11 cellular contexts compared by ENCODE assay signal in genomic region chr5:115243412-115243811, GRCh38. TPM values are rescaled to one million over a fixed set of nuclear protein-coding genes. Genes with fewer than 3 reads are reported as not detected.
DNase-seq lines count a peak whose midpoint lies in the region; ATAC-seq and TF ChIP-seq lines count a peak whose summit lies in the region.
"Had no signal": no experiment of that assay in that cellular context is flagged by ENCODE, and none has a peak within 500 bp of the region (broad histone marks: within the 10 kb centered on the region; RNA-seq: fewer than 3 reads in every experiment).

No MANE protein-coding gene starts in this region.

- no peak overlapping the region for H3K4me2 ChIP-seq in GM23338

- H3K9me2 ChIP-seq in GM23338 (ENCODE audit: insufficient read depth): no peaks in the 10 kb centered on the region

- peaks cover 12% of the 10 kb centered on the region; the same call in 1 of the 2 replicates for H3K36me3 ChIP-seq in GM23338 (ENCODE audit: insufficient read depth)

- H3K36me3 Mint-ChIP-seq in GM23338 (ENCODE audit: low read depth): peaks cover 6% of the 10 kb centered on the region; the same call in 2 of the 3 replicates
- H3K36me3 Mint-ChIP-seq: natural killer cell had no signal

- no peak overlapping the region for H3K27ac Mint-ChIP-seq in GM23338
- H3K27ac Mint-ChIP-seq: natural killer cell had no signal

- H3K79me2 ChIP-seq in GM23338 (replicated peaks; ENCODE audit: insufficient read depth): peaks cover 7% of the 10 kb centered on the region

- H3K4me3 Mint-ChIP-seq in GM23338: no peak overlapping the region
- H3K4me3 Mint-ChIP-seq: natural killer cell had no signal

- H3K27me3 ChIP-seq in GM23338 (ENCODE audit: insufficient read depth): no peaks in the 10 kb centered on the region
- H3K27me3 ChIP-seq: heart left ventricle had no signal

- DNase-seq in LHCN-M2 (ENCODE audit: low read depth): peak; percentile 52
- DNase-seq in left lobe of liver (ENCODE audit: low spot score): no peak
- no peak for DNase-seq in effector CD4-positive, alpha-beta T cell
- DNase-seq in stimulated activated CD4-positive, alpha-beta T cell treated with anti-CD3 and anti-CD28 coated beads, Interleukin-4, amount 100 ng/mL, for 24 hours: no peak
- DNase-seq in GM23338 (ENCODE audit: low spot score): no peak
- DNase-seq: heart left ventricle, natural killer cell, NCI-H2171 had no signal

- no peaks in the 10 kb centered on the region for H3K27me3 Mint-ChIP-seq in GM23338 (ENCODE audit: insufficient read depth, low read depth, poor library complexity)

- ATAC-seq in GM18867 (IDR thresholded peaks at IDR 0.05; ENCODE audit: unreplicated experiment): peak; percentile 70
- peak; percentile 64 for ATAC-seq in HG02588 (IDR thresholded peaks at IDR 0.05; ENCODE audit: unreplicated experiment)
- peak; percentile 72 for ATAC-seq in left lobe of liver
- no peak for ATAC-seq in HG02840 (IDR thresholded peaks at IDR 0.05; ENCODE audit: low FRiP score, unreplicated experiment)
- no peak for ATAC-seq in GM23338
- ATAC-seq: heart left ventricle had no signal

- H3K27ac ChIP-seq in GM23338 (ENCODE audit: low read depth): no peak overlapping the region
- H3K27ac ChIP-seq: heart left ventricle had no signal

- no peaks in the 10 kb centered on the region for H3K4me1 ChIP-seq in GM23338 (ENCODE audit: insufficient read depth)

- no peak overlapping the region for H3K4me3 ChIP-seq in GM23338
- H3K4me3 ChIP-seq: heart left ventricle had no signal

- TF ChIP-seq CTCF in GM23338 (conservative IDR thresholded peaks at IDR 0.05; ENCODE audit: low read depth in 2 of 2): no peak

- no peaks in the 10 kb centered on the region; the same call in 1 of the 2 replicates for H4K20me1 ChIP-seq in GM23338 (replicated peaks; ENCODE audit: insufficient read depth)

- no peak overlapping the region for H2AFZ ChIP-seq in GM23338

- no peaks in the 10 kb centered on the region for H3K9me3 Mint-ChIP-seq in GM23338
- H3K9me3 Mint-ChIP-seq: natural killer cell had no signal

- no peaks in the 10 kb centered on the region for H3F3A ChIP-seq in GM23338 (replicated peaks; ENCODE audit: low read depth)

- no peaks in the 10 kb centered on the region for H3K4me1 Mint-ChIP-seq in GM23338

TF ChIP-seq in GM23338, 12 proteins besides CTCF, POLR2A, EP300 and RAD21 (continues in another document):
- no peak for TF ChIP-seq EZH2phosphoT487 (IDR thresholded peaks at IDR 0.05; ENCODE audit: unreplicated experiment)
- TF ChIP-seq NANOG (IDR thresholded peaks at IDR 0.05; ENCODE audit: borderline replicate concordance): no peak
- TF ChIP-seq STAT1 (IDR thresholded peaks at IDR 0.05; ENCODE audit: unreplicated experiment): no peak
- no peak for TF ChIP-seq ZNF114 (CRISPR knock-in tag; IDR thresholded peaks at IDR 0.05)
- no peak for TF ChIP-seq EZH2 (IDR thresholded peaks at IDR 0.05; ENCODE audit: low read depth, unreplicated experiment)
- no peak for TF ChIP-seq ETS1 (IDR thresholded peaks at IDR 0.05)
- no peak for TF ChIP-seq REST (IDR thresholded peaks at IDR 0.05; ENCODE audit: unreplicated experiment)
- TF ChIP-seq POLR2AphosphoS5 (IDR thresholded peaks at IDR 0.05; ENCODE audit: low read depth): no peak
- no peak for TF ChIP-seq JUNB (IDR thresholded peaks at IDR 0.05; ENCODE audit: unreplicated experiment)

RNA-seq across cellular contexts. Expression of gene PGGT1B, which starts 19.3 kb away (rescaled TPM):
- total RNA-seq in LHCN-M2 (2014; rRNA removed) (9.3 and 11.0 TPM in 2 replicates), left lobe of liver (23.2 TPM)
- polyA plus RNA-seq in LHCN-M2 (2012): 9.0 TPM
- 12.9 and 13.0 TPM in 2 replicates for total RNA-seq in GM23338 (2014; rRNA removed; shearing (Covaris generic))
- 6.4 and 8.6 TPM in 2 replicates for polyA plus RNA-seq in GM23338 (2016; fragmentation: Nextera tagmentation; extraction: Ambion mirVana)

RNA-seq across cellular contexts. Expression of gene CCDC112, which starts 53.0 kb away (rescaled TPM):
- total RNA-seq in LHCN-M2 (2014; rRNA removed) (10.2 and 12.4 TPM in 2 replicates), left lobe of liver (0.58 TPM)
- polyA plus RNA-seq in LHCN-M2 (2012): 2.7 TPM
- 12.2 and 18.1 TPM in 2 replicates for total RNA-seq in GM23338 (2014; rRNA removed; shearing (Covaris generic))
- polyA plus RNA-seq in GM23338 (2016; fragmentation: Nextera tagmentation; extraction: Ambion mirVana): 38.7 and 48.2 TPM in 2 replicates

Comparison
In these comparisons a context has a peak if more than half of its experiments do, and no peak if none do; other contexts are left out.
1. ATAC-seq: peak in GM18867 (single experiment), HG02588 (single experiment) and left lobe of liver (single experiment); none in HG02840 (single experiment) and GM23338 (single experiment).